ENCODE assay signal across 19 cellular contexts in genomic region chr1:36711480-36711879, GRCh38.
DNase-seq lines count a peak whose midpoint lies in the region; ATAC-seq, FAIRE-seq and TF ChIP-seq lines count a peak whose summit lies in the region.
"Had no signal": no experiment of that assay in that cellular context is flagged by ENCODE, and none has a peak within 500 bp of the region (broad histone marks: within the 10 kb centered on the region; RNA-seq: fewer than 3 reads in every experiment).

No MANE protein-coding gene starts in this region.

- no peaks in the 10 kb centered on the region for H4K20me1 ChIP-seq in GM23338 (replicated peaks; ENCODE audit: insufficient read depth)

- TF ChIP-seq POLR2A in GM12892 (IDR thresholded peaks at IDR 0.05; ENCODE audit: low read depth, low read length), result no peak

- no peaks in the 10 kb centered on the region for H3F3A ChIP-seq in GM23338 (replicated peaks; ENCODE audit: low read depth)

- no peaks in the 10 kb centered on the region for H3K9me2 ChIP-seq in GM23338 (ENCODE audit: insufficient read depth)

- no peak for TF ChIP-seq CTCF in GM23338 (conservative IDR thresholded peaks at IDR 0.05; ENCODE audit: low read depth in 2 of 2)
- TF ChIP-seq CTCF in endodermal cell (conservative IDR thresholded peaks at IDR 0.05), result no peak

- no peak overlapping the region for H3K9ac ChIP-seq in endodermal cell (ENCODE audit: extremely low read depth, low read length, poor library complexity, severe bottlenecking)
- H3K9ac ChIP-seq: GM23248 had no signal

- FAIRE-seq in GM12892 (lab: Jason Lieb, UNC), result no peak
- FAIRE-seq: GM12878, RCC 7860 had no signal

- no peaks in the 10 kb centered on the region for H3K9me3 ChIP-seq in endodermal cell (ENCODE audit: control insufficient read depth, low read length)
- H3K9me3 ChIP-seq: BE2C, SJCRH30 had no signal

- H3K4me1 Mint-ChIP-seq in GM23338 (peaks cover 20% of the 10 kb centered on the region), endodermal cell (peaks cover 46% of the 10 kb centered on the region)
- H3K4me1 Mint-ChIP-seq: CD4-positive, CD25-positive, alpha-beta regulatory T cell; T-cell had no signal

- H3K79me2 ChIP-seq in GM23338 (replicated peaks; ENCODE audit: insufficient read depth), result no peaks in the 10 kb centered on the region

- no peaks in the 10 kb centered on the region for H3K27me3 ChIP-seq in GM23338 (ENCODE audit: insufficient read depth)
- no peaks in the 10 kb centered on the region for H3K27me3 ChIP-seq in endodermal cell (ENCODE audit: control insufficient read depth, insufficient read depth, low read length, poor library complexity, severe bottlenecking)
- H3K27me3 ChIP-seq: BE2C had no signal

- WGBS in endodermal cell (ENCODE audit: insufficient coverage in 1 of 2, insufficient read length in 1 of 2), 2 experiments, result 0 to 45% methylated on average over 1 to 2 of the region's 2 CpGs

- H3K4me3 Mint-ChIP-seq in GM23338, result no peak overlapping the region
- peak overlapping the region; percentile 11 for H3K4me3 Mint-ChIP-seq in endodermal cell
- H3K4me3 Mint-ChIP-seq: CD4-positive, CD25-positive, alpha-beta regulatory T cell; T-cell had no signal

- H3K27ac Mint-ChIP-seq in GM23338, result no peak overlapping the region
- peak overlapping the region; percentile 92 for H3K27ac Mint-ChIP-seq in endodermal cell
- H3K27ac Mint-ChIP-seq: CD4-positive, CD25-positive, alpha-beta regulatory T cell; T-cell had no signal

- H3K4me2 ChIP-seq in GM23338, result 0 out of 2 replicates have a peak overlapping the region, but pooled peaks have one; percentile 7

- H3K36me3 ChIP-seq in GM23338 (ENCODE audit: insufficient read depth) (no peaks in the 10 kb centered on the region), endodermal cell (ENCODE audit: control insufficient read depth, insufficient read depth, low read length) (no peaks in the 10 kb centered on the region)
- H3K36me3 ChIP-seq: BE2C, SJCRH30 had no signal

- no peak overlapping the region for H3K4me3 ChIP-seq in GM23338
- H3K4me3 ChIP-seq in endodermal cell (ENCODE audit: low read length), result no peak overlapping the region
- H3K4me3 ChIP-seq: GM12878, GM23248, SJCRH30 had no signal

- ATAC-seq in GM23338, result peak; percentile 75
- ATAC-seq: GM12878, T-cell had no signal

- peak; percentile 22 for DNase-seq in GM23338 (ENCODE audit: low spot score)
- DNase-seq in NCI-H69 (lab: John Stamatoyannopoulos, UW), result peak; percentile 26
- DNase-seq in endodermal cell, result peak; percentile 76
- DNase-seq in posterior vena cava (ENCODE audit: low spot score), result peak; percentile 14
- no peak for DNase-seq in GM12892 (ENCODE audit: insufficient read length)
- no peak for DNase-seq in GOT3 (lab: John Stamatoyannopoulos, UW)
- DNase-seq in hepatic stellate cell (ENCODE audit: low spot score), result no peak
- DNase-seq: BE2C; CD4-positive, CD25-positive, alpha-beta regulatory T cell; DMS79; GM23248; Kasumi-1; NCI-H1694 treated with DMSO at 0.1 percent for 48 hours; NCI-H2081 treated with DMSO at 0.1 percent for 48 hours; NK-92 treated with Interleukin-12 subunit alpha and Interleukin-12 subunit beta, amount 100 ng/mL, for 24 hours; SJCRH30; T-cell had no signal

- H3K27me3 Mint-ChIP-seq in GM23338 (ENCODE audit: insufficient read depth, low read depth, poor library complexity) (peaks cover 5% of the 10 kb centered on the region), endodermal cell (ENCODE audit: insufficient read depth) (no peaks in the 10 kb centered on the region)

- H3K9me3 Mint-ChIP-seq in GM23338, result no peaks in the 10 kb centered on the region; the same call in 2 of the 3 replicates
- H3K9me3 Mint-ChIP-seq in endodermal cell, result no peaks in the 10 kb centered on the region
- H3K9me3 Mint-ChIP-seq: T-cell had no signal

- H3K4me1 ChIP-seq in GM23338 (ENCODE audit: insufficient read depth) (peaks cover 14% of the 10 kb centered on the region), endodermal cell (ENCODE audit: control insufficient read depth, insufficient read depth, low read length) (peaks cover 15% of the 10 kb centered on the region)
- H3K4me1 ChIP-seq: BE2C, SJCRH30 had no signal

- H3K27ac ChIP-seq in GM23338 (ENCODE audit: low read depth), result no peak overlapping the region
- H3K27ac ChIP-seq in endodermal cell (ENCODE audit: low read depth, low read length), result no peak overlapping the region
- H3K27ac ChIP-seq: GM23248, SJCRH30 had no signal

- H3K36me3 Mint-ChIP-seq in GM23338 (ENCODE audit: low read depth), result no peaks in the 10 kb centered on the region
- no peaks in the 10 kb centered on the region for H3K36me3 Mint-ChIP-seq in endodermal cell (ENCODE audit: low read depth)
- H3K36me3 Mint-ChIP-seq: CD4-positive, CD25-positive, alpha-beta regulatory T cell; T-cell had no signal

- peak overlapping the region; percentile 44; the same call in 1 of the 2 replicates for H2AFZ ChIP-seq in GM23338
- H2AFZ ChIP-seq: GM23248 had no signal

- intact Hi-C loops in posterior vena cava (cut with DNase I), result no loop called here

TF ChIP-seq in GM23338, 12 proteins besides CTCF, POLR2A, EP300 and RAD21 (continues in another document):
- TF ChIP-seq REST (IDR thresholded peaks at IDR 0.05; ENCODE audit: unreplicated experiment), result no peak
- TF ChIP-seq EZH2phosphoT487 (IDR thresholded peaks at IDR 0.05; ENCODE audit: unreplicated experiment), result no peak
- no peak for TF ChIP-seq JUNB (IDR thresholded peaks at IDR 0.05; ENCODE audit: unreplicated experiment)
- no peak for TF ChIP-seq ZNF331 (CRISPR knock-in tag; IDR thresholded peaks at IDR 0.05; ENCODE audit: low read depth)
- TF ChIP-seq POLR2AphosphoS5 (IDR thresholded peaks at IDR 0.05; ENCODE audit: low read depth), result no peak

Comparison
In these comparisons a context has a peak if more than half of its experiments do, and no peak if none do; other contexts are left out.
1. DNase-seq: peak in GM23338 (single experiment), NCI-H69 (single experiment), endodermal cell (single experiment) and posterior vena cava (single experiment); none in GM12892 (single experiment), GOT3 (single experiment) and hepatic stellate cell (single experiment).